24 cellular contexts compared by ENCODE assay signal in genomic region chr9:107108367-107108766, GRCh38.
"Had no signal": no experiment of that assay in that cellular context is flagged by ENCODE, and none has a peak within 500 bp of the region (broad histone marks: within the 10 kb centered on the region; RNA-seq: fewer than 3 reads in every experiment).

No MANE protein-coding gene starts in this region.

- ATAC-seq: activated CD8-positive, alpha-beta T cell treated with anti-CD3 and anti-CD28 coated beads for 36 hours; activated T-cell treated with anti-CD3 and anti-CD28 coated beads, Interleukin-2, amount 50 U/mL, for 72 hours; activated T-helper 17 cell treated with anti-CD3 and anti-CD28 coated beads, Interleukin-2, amount 50 U/mL, for 72 hours; PC-3 had no signal

- DNase-seq: activated CD4-positive, alpha-beta T cell treated with anti-CD3 and anti-CD28 coated beads, Interleukin-2, amount 10 ng/mL, durations not matched to agents 24 days and 14 days; activated CD4-positive, alpha-beta T cell treated with anti-CD3 and anti-CD28 coated beads, Interleukin-2, amount 50 U/mL, for 4 hours; activated CD8-positive, alpha-beta T cell treated with anti-CD3 and anti-CD28 coated beads for 36 hours; activated effector memory CD4-positive, alpha-beta T cell treated with anti-CD3 and anti-CD28 coated beads, Interleukin-2, amount 50 U/mL, for 16 hours; activated naive CD4-positive, alpha-beta T cell; activated naive CD4-positive, alpha-beta T cell treated with anti-CD3 and anti-CD28 coated beads, Interleukin-2, amount 50 U/mL, for 16 hours; activated naive CD8-positive, alpha-beta T cell treated with anti-CD3 and anti-CD28 coated beads for 36 hours; activated T-cell treated with anti-CD3 and anti-CD28 coated beads, Interleukin-2, amount 50 U/mL, for 1 hour; activated T-cell treated with anti-CD3 and anti-CD28 coated beads, Interleukin-2, amount 50 U/mL, for 72 hours; amniotic stem cell; aorta; colonic mucosa; NCI-H1092 treated with DMSO at 0.1 percent for 48 hours; NCI-H1417 treated with DMSO at 0.1 percent for 48 hours; NCI-H187 treated with DMSO at 0.1 percent for 48 hours; NCI-H2081; NCI-H510A; NCI-H774; PC-3; Peyer's patch; RPMI8226; SHP77 treated with DMSO at 0.1 percent for 48 hours; SK-N-SH had no signal
